In genomic region chr12:131841547-131841946, GRCh38 we compare ENCODE assay signal across 8 cellular contexts.
"Had no signal": no experiment of that assay in that cellular context is flagged by ENCODE, and none has a peak within 500 bp of the region (broad histone marks: within the 10 kb centered on the region; RNA-seq: fewer than 3 reads in every experiment).

No MANE protein-coding gene starts in this region.

- FAIRE-seq: G401.6, GM12878, GM12891, GM12892, GM18507, GM19239 had no signal

- DNase-seq: GDM1, GF-D8 had no signal

- H3K4me3 ChIP-seq: GM12878 had no signal

- ATAC-seq: GM12878 had no signal
